ENCODE assay signal across 1 cellular context in the genomic region with DNA sequence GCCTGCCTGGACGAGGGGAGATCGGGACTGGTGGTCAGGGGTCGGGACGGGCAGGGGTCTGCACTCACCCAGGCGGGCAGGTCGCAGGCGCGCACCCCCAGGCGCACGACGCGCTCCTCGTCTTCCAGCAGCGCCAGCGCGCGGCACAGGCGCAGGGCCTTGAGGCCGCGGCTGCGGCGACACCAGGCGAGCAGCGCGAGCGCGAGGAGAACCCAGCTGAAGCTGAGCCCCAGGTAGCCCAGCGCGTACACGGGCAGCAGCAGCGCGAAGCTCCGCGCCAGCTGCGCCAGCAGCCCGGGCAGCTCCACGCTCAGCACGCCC.
TF ChIP-seq lines count a peak whose summit lies in the region.

No MANE protein-coding gene starts in this region.

TF ChIP-seq in HCT116, 20 proteins besides CTCF, POLR2A, EP300 and RAD21:
- TF ChIP-seq EZH2phosphoT487 (IDR thresholded peaks at IDR 0.05; ENCODE audit: borderline replicate concordance) (no peak), ZNF274 (IDR thresholded peaks at IDR 0.05; ENCODE audit: low read depth, low read length) (no peak), ELF1 (IDR thresholded peaks at IDR 0.05; ENCODE audit: borderline replicate concordance, low read depth) (no peak), POLR2AphosphoS5 (IDR thresholded peaks at IDR 0.05; ENCODE audit: low read depth, low read length) (no peak), ZFX (IDR thresholded peaks at IDR 0.05) (peak; percentile 64; the same call in 1 of the 2 replicates)
- TF ChIP-seq, protein P1, sequence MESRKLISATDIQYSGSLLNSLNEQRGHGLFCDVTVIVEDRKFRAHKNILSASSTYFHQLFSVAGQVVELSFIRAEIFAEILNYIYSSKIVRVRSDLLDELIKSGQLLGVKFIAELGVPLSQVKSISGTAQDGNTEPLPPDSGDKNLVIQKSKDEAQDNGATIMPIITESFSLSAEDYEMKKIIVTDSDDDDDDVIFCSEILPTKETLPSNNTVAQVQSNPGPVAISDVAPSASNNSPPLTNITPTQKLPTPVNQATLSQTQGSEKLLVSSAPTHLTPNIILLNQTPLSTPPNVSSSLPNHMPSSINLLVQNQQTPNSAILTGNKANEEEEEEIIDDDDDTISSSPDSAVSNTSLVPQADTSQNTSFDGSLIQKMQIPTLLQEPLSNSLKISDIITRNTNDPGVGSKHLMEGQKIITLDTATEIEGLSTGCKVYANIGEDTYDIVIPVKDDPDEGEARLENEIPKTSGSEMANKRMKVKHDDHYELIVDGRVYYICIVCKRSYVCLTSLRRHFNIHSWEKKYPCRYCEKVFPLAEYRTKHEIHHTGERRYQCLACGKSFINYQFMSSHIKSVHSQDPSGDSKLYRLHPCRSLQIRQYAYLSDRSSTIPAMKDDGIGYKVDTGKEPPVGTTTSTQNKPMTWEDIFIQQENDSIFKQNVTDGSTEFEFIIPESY (IDR thresholded peaks at IDR 0.05; ENCODE audit: extremely low read depth, insufficient replicate concordance, low read length): no peak
TF ChIP-seq in HCT116: peak in this region for 1.
